ENCODE assay signal across 14 cellular contexts in genomic region chr17:21194688-21195087, GRCh38. TPM values are rescaled to one million over a fixed set of nuclear protein-coding genes. Genes with fewer than 3 reads are reported as not detected.
A peak's percentile ranks its signal among the peaks of the same experiment; 100 is the strongest.
DNase-seq lines count a peak whose midpoint lies in the region; ATAC-seq and TF ChIP-seq lines count a peak whose summit lies in the region.
"Had no signal": no experiment of that assay in that cellular context is flagged by ENCODE, and none has a peak within 500 bp of the region (broad histone marks: within the 10 kb centered on the region; RNA-seq: fewer than 3 reads in every experiment).

No MANE protein-coding gene starts in this region.

- ATAC-seq in heart right ventricle (peak in 7 of 8 donors; percentile 38 to 76 (median 73)), HG03108 (IDR thresholded peaks at IDR 0.05; ENCODE audit: unreplicated experiment) (no peak), HG02623 (IDR thresholded peaks at IDR 0.05; ENCODE audit: unreplicated experiment) (no peak)

- H3K4me1 ChIP-seq in heart right ventricle: peaks cover 5 to 46% (median 30%) of the 10 kb centered on the region in 9 donors

- H3K27me3 ChIP-seq in heart right ventricle: no peaks in the 10 kb centered on the region

- TF ChIP-seq CTCF in heart right ventricle (IDR thresholded peaks at IDR 0.05): no peak

- DNase-seq in NCI-H345 (lab: John Stamatoyannopoulos, UW) (peak; percentile 26), NCI-H345 treated with DMSO at 0.1 percent for 48 hours (lab: John Stamatoyannopoulos, UW; ENCODE audit: unreplicated experiment) (no peak), SK-N-MC (ENCODE audit: low read depth, low spot score) (peak; percentile 28), heart right ventricle (peak; percentile 52 to 67), superior temporal gyrus (ENCODE audit: extremely low spot score) (peak; percentile 24), GDM1 (lab: John Stamatoyannopoulos, UW) (no peak)
- DNase-seq: activated CD4-positive, alpha-beta T cell treated with anti-CD3 and anti-CD28 coated beads for 1 hour; lower lobe of right lung; NCI-H2029 treated with DMSO at 0.1 percent for 48 hours; stimulated activated naive CD4-positive, alpha-beta T cell had no signal

- H3K36me3 ChIP-seq in SK-N-MC (ENCODE audit: insufficient read depth, low read length): peaks cover 15% of the 10 kb centered on the region; the same call in 1 of the 2 replicates
- H3K36me3 ChIP-seq in heart right ventricle: peaks cover 0 to 57% (median 18%) of the 10 kb centered on the region in 9 donors

- 52 to 66% methylated on average over 5 of the region's 5 CpGs for WGBS in heart right ventricle, 2 donors

- H3K4me3 ChIP-seq in SK-N-MC (peak overlapping the region; percentile 70), heart right ventricle (no peak overlapping the region)
- H3K4me3 ChIP-seq: lower lobe of right lung, smooth muscle cell had no signal

- peak overlapping the region; percentile 81 for H3K27ac ChIP-seq in SK-N-MC
- peak overlapping the region in 7 of 10 donors; percentile 29 to 60 (median 48) for H3K27ac ChIP-seq in heart right ventricle
- H3K27ac ChIP-seq: 22Rv1, lower lobe of right lung had no signal

- H3K9me3 ChIP-seq in SK-N-MC (ENCODE audit: low read depth, low read length): no peaks in the 10 kb centered on the region
- no peaks in the 10 kb centered on the region for H3K9me3 ChIP-seq in heart right ventricle
- H3K9me3 ChIP-seq: lower lobe of right lung had no signal

- intact Hi-C loops in heart right ventricle (cut with DNase I): loop anchor here in 1 of 10 donors (10.0 kb wide), 1 partner anchor 50 kb away; no protein-coding TSS in a partner anchor

- no peak overlapping the region for H3K9ac ChIP-seq in SK-N-MC (ENCODE audit: insufficient read length)

RNA-seq across cellular contexts. Expression of gene TMEM11, which starts 19.3 kb away (rescaled TPM):
- 10 to 100 TPM; 20.8 to 37.2 (median 27.6) TPM for total RNA-seq in heart right ventricle
- 10 to 100 TPM; 50.8 to 54.1 TPM for polyA plus RNA-seq in heart right ventricle

RNA-seq across cellular contexts. Expression of gene NATD1, which starts 58.5 kb away (rescaled TPM):
- 10 to 100 TPM; 11.9 to 23.1 (median 19.6) TPM for total RNA-seq in heart right ventricle
- polyA plus RNA-seq in heart right ventricle: 1 to 10 TPM; 3.1 to 4.0 TPM

Comparison
In these comparisons a context has a peak if more than half of its experiments do, and no peak if none do; other contexts are left out.
1. DNase-seq: peak in NCI-H345 (single experiment), SK-N-MC (single experiment), heart right ventricle (2 of 2) and superior temporal gyrus (single experiment); none in NCI-H345 treated with DMSO at 0.1 percent for 48 hours (single experiment) and GDM1 (single experiment).
2. ATAC-seq: peak in heart right ventricle (7 of 8); none in HG03108 (single experiment) and HG02623 (single experiment).